In the genomic region with DNA sequence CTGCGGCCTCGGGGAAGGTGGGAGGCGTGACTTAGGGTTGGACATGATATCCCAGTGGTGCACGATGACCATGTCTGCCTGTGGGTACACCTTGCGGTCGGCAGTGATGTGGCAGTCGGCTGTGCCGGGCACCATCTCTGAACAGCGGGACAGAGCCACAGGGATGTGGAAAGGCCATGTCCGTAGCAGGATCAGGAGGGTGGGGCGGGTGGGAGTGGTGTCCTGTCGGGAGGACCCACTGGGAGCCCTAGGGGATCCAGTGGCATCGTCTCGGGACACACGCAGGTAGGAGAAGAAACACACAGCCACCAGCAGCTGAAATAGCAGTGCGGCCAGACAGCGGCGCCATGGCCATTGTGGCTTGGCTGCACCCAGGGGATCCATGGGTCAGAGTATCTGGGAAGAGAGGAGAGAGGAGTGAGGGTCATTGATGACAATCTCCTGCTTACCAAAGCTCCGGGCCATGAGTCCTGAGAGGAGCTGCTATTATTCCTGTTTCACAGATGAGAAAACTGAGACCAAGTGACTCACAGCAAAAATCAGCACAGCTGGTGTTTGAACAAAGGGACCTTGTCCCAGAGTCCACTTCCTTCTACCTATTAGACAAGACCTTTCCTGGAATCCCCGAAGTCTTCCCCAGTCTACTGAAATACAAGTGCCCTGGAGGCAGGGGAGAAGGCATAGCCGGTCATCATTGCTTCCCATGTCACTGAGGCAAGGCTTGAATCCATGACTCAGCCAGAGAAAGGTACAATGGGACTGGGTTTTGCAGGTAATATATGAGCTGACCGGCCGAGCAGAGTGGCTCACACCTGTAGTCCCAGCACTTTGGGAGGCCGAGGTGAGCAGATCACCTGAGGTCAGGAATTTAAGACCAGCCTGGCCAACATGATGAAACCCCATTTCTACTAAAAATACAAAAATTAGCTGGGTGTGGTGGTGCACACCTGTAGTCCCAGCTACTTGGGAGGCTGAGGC, we compare ENCODE assay signal across 23 cellular contexts. TPM values are rescaled to one million over a fixed set of nuclear protein-coding genes. Genes with fewer than 3 reads are reported as not detected.
"Had no signal": no experiment of that assay in that cellular context is flagged by ENCODE, and none has a peak within 500 bp of the region (broad histone marks: within the 10 kb centered on the region; RNA-seq: fewer than 3 reads in every experiment).

No MANE protein-coding gene starts in this region.

- H3K27me3 Mint-ChIP-seq: activated CD8-positive, alpha-beta T cell treated with anti-CD3 and anti-CD28 coated beads for 36 hours; activated naive CD8-positive, alpha-beta T cell treated with anti-CD3 and anti-CD28 coated beads for 36 hours had no signal

- DNase-seq: activated CD4-positive, alpha-beta T cell treated with anti-CD3 and anti-CD28 coated beads for 4 hours; activated CD8-positive, alpha-beta memory T cell treated with anti-CD3 and anti-CD28 coated beads, Interleukin-2, amount 50 U/mL, for 4 hours; activated CD8-positive, alpha-beta T cell treated with anti-CD3 and anti-CD28 coated beads for 36 hours; activated gamma-delta T cell treated with Interleukin-2 at 50 U/mL for 16 hours; activated naive CD4-positive, alpha-beta T cell treated with anti-CD3 and anti-CD28 coated beads, Interleukin-2, amount 10 ng/mL, durations not matched to agents 7 days and 5 days; activated naive CD8-positive, alpha-beta T cell treated with anti-CD3 and anti-CD28 coated beads for 36 hours; activated T-cell treated with anti-CD3 and anti-CD28 coated beads, Interleukin-2, amount 50 U/mL, for 72 hours; brain microvascular endothelial cell; cerebellar nuclear complex; Karpas-422; NCI-H1105 treated with DMSO at 0.1 percent for 48 hours; NCI-H1436 treated with DMSO at 0.1 percent for 48 hours; NCI-H187; NCI-H2081; NCI-H446; NCI-H524; PC-9; SHP77 treated with DMSO at 0.1 percent for 48 hours; T-helper 1 cell had no signal

- H3K4me3 Mint-ChIP-seq: activated CD8-positive, alpha-beta T cell treated with anti-CD3 and anti-CD28 coated beads for 36 hours; activated naive CD4-positive, alpha-beta T cell treated with anti-CD3 and anti-CD28 coated beads, Interleukin-2, amount 10 ng/mL, durations not matched to agents 7 days and 5 days; activated naive CD8-positive, alpha-beta T cell treated with anti-CD3 and anti-CD28 coated beads for 36 hours; activated T-cell treated with anti-CD3 and anti-CD28 coated beads, Interleukin-2, amount 50 U/mL, for 72 hours had no signal

- H3K27me3 ChIP-seq: brain microvascular endothelial cell had no signal

- H3K36me3 Mint-ChIP-seq: activated naive CD4-positive, alpha-beta T cell treated with anti-CD3 and anti-CD28 coated beads, Interleukin-2, amount 10 ng/mL, durations not matched to agents 7 days and 5 days; activated naive CD8-positive, alpha-beta T cell treated with anti-CD3 and anti-CD28 coated beads for 36 hours had no signal

- H3K9me3 Mint-ChIP-seq: activated CD8-positive, alpha-beta T cell treated with anti-CD3 and anti-CD28 coated beads for 36 hours; activated naive CD4-positive, alpha-beta T cell treated with anti-CD3 and anti-CD28 coated beads, Interleukin-2, amount 10 ng/mL, durations not matched to agents 7 days and 5 days; activated naive CD8-positive, alpha-beta T cell treated with anti-CD3 and anti-CD28 coated beads for 36 hours; activated T-cell treated with anti-CD3 and anti-CD28 coated beads, Interleukin-2, amount 50 U/mL, for 72 hours; activated T-helper 2 cell treated with anti-CD3 and anti-CD28 coated beads, Interferon-gamma antibody, Interleukin-2, Interleukin-4, amounts not matched to agents 10 μg/mL and 5 μg/mL and 100 μg/mL, durations not matched to agents 14 hours and 24 hours and 36 hours had no signal

- H3K36me3 ChIP-seq: brain microvascular endothelial cell had no signal

- H3K4me1 Mint-ChIP-seq: activated naive CD4-positive, alpha-beta T cell treated with anti-CD3 and anti-CD28 coated beads, Interleukin-2, amount 10 ng/mL, durations not matched to agents 7 days and 5 days had no signal

- H3K4me3 ChIP-seq: PC-9 had no signal

- H2AFZ ChIP-seq: PC-9 had no signal

- H3K27ac ChIP-seq: brain microvascular endothelial cell, PC-9 had no signal

- H3K27ac Mint-ChIP-seq: activated CD8-positive, alpha-beta T cell treated with anti-CD3 and anti-CD28 coated beads for 36 hours; activated naive CD4-positive, alpha-beta T cell treated with anti-CD3 and anti-CD28 coated beads, Interleukin-2, amount 10 ng/mL, durations not matched to agents 7 days and 5 days; activated naive CD8-positive, alpha-beta T cell treated with anti-CD3 and anti-CD28 coated beads for 36 hours; activated T-cell treated with anti-CD3 and anti-CD28 coated beads, Interleukin-2, amount 50 U/mL, for 72 hours; activated T-helper 2 cell treated with anti-CD3 and anti-CD28 coated beads, Interferon-gamma antibody, Interleukin-2, Interleukin-4, amounts not matched to agents 10 μg/mL and 5 μg/mL and 100 μg/mL, durations not matched to agents 14 hours and 24 hours and 36 hours had no signal

- H3K4me2 ChIP-seq: PC-9 had no signal

- ATAC-seq: activated CD4-positive, CD25-positive, alpha-beta regulatory T cell treated with anti-CD3 and anti-CD28 coated beads, Interleukin-2, amount 50 U/mL, for 24 hours; activated CD8-positive, alpha-beta T cell treated with anti-CD3 and anti-CD28 coated beads for 36 hours; activated T-cell treated with anti-CD3 and anti-CD28 coated beads, Interleukin-2, amount 50 U/mL, for 72 hours had no signal

RNA-seq across cellular contexts. Expression of gene FUT6, which starts 5.2 kb away (rescaled TPM):
- total RNA-seq: activated CD8-positive, alpha-beta T cell treated with anti-CD3 and anti-CD28 coated beads for 36 hours; activated naive CD8-positive, alpha-beta T cell treated with anti-CD3 and anti-CD28 coated beads for 36 hours; activated T-helper 2 cell treated with anti-CD3 and anti-CD28 coated beads, Interferon-gamma antibody, Interleukin-2, Interleukin-4, amounts not matched to agents 10 μg/mL and 5 μg/mL and 100 μg/mL, durations not matched to agents 14 hours and 24 hours and 36 hours; cardiac septum; T-helper 2 cell treated with Interferon-gamma antibody and Interleukin-4, amounts not matched to agents 100 ng/mL and 5 ng/mL, for 36 hours had no signal

RNA-seq across cellular contexts. Expression of gene FUT3, which starts 6.5 kb away (rescaled TPM):
- total RNA-seq: activated CD8-positive, alpha-beta T cell treated with anti-CD3 and anti-CD28 coated beads for 36 hours; activated naive CD8-positive, alpha-beta T cell treated with anti-CD3 and anti-CD28 coated beads for 36 hours; activated T-helper 2 cell treated with anti-CD3 and anti-CD28 coated beads, Interferon-gamma antibody, Interleukin-2, Interleukin-4, amounts not matched to agents 10 μg/mL and 5 μg/mL and 100 μg/mL, durations not matched to agents 14 hours and 24 hours and 36 hours; cardiac septum; T-helper 2 cell treated with Interferon-gamma antibody and Interleukin-4, amounts not matched to agents 100 ng/mL and 5 ng/mL, for 36 hours had no signal

RNA-seq across cellular contexts. Expression of gene FUT5, which starts 25.6 kb away (rescaled TPM):
- total RNA-seq: activated CD8-positive, alpha-beta T cell treated with anti-CD3 and anti-CD28 coated beads for 36 hours; activated naive CD8-positive, alpha-beta T cell treated with anti-CD3 and anti-CD28 coated beads for 36 hours; activated T-helper 2 cell treated with anti-CD3 and anti-CD28 coated beads, Interferon-gamma antibody, Interleukin-2, Interleukin-4, amounts not matched to agents 10 μg/mL and 5 μg/mL and 100 μg/mL, durations not matched to agents 14 hours and 24 hours and 36 hours; cardiac septum; PC-9; T-helper 2 cell treated with Interferon-gamma antibody and Interleukin-4, amounts not matched to agents 100 ng/mL and 5 ng/mL, for 36 hours had no signal
